18 cellular contexts compared by ENCODE assay signal in the genomic region with DNA sequence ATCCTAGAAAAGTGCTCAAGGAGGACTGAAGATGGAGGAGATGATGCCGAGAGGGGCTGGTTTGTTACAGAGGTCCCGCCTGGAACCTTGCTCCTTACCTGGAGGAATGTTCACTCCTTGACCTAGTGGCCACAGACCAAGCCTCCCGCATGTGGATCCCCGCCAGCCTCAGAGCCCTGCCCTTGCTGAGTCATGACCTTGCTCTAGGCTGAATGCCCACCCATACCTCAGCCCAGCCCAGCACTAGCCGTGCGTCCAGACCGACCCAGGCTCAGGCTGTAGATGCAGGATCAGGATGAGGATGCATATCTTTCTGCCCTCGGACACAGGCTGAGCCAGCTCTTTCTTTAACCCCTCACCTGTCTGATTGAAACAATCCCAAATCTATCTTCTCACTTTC. TPM values are rescaled to one million over a fixed set of nuclear protein-coding genes. Genes with fewer than 3 reads are reported as not detected.
A peak's percentile ranks its signal among the peaks of the same experiment; 100 is the strongest.
DNase-seq lines count a peak whose midpoint lies in the region; ATAC-seq and TF ChIP-seq lines count a peak whose summit lies in the region.
"Had no signal": no experiment of that assay in that cellular context is flagged by ENCODE, and none has a peak within 500 bp of the region (broad histone marks: within the 10 kb centered on the region; RNA-seq: fewer than 3 reads in every experiment).

No MANE protein-coding gene starts in this region.

- H3K4me3 Mint-ChIP-seq in GM23338 = no peak overlapping the region

- intact Hi-C loops in left colon (cut with DNase I, micrococcal nuclease) = no loop called here
- intact Hi-C loops in sciatic nerve (cut with DNase I) = no loop called here

- H3K36me3 Mint-ChIP-seq in GM23338 (ENCODE audit: low read depth) = peaks cover 51% of the 10 kb centered on the region

- H3K36me3 ChIP-seq in GM23338 (ENCODE audit: insufficient read depth) (no peaks in the 10 kb centered on the region), WERI-Rb-1 (peaks cover 100% of the 10 kb centered on the region), hepatocyte (replicated peaks; ENCODE audit: insufficient read depth, low read depth) (no peaks in the 10 kb centered on the region)
- H3K36me3 ChIP-seq: BLaER1, SJSA1 had no signal

- ATAC-seq in GM23338 = no peak
- ATAC-seq in left colon = peak; percentile 63
- ATAC-seq in sciatic nerve = no peak
- ATAC-seq in GM18907 (IDR thresholded peaks at IDR 0.05; ENCODE audit: unreplicated experiment) = no peak
- no peak for ATAC-seq in GM21381 (IDR thresholded peaks at IDR 0.05; ENCODE audit: unreplicated experiment)

- H3K9me3 ChIP-seq in WERI-Rb-1 (ENCODE audit: severe bottlenecking) (peaks cover 7% of the 10 kb centered on the region), hepatocyte (ENCODE audit: low read depth) (no peaks in the 10 kb centered on the region)
- H3K9me3 ChIP-seq: BLaER1, SJSA1 had no signal

- H3K4me1 ChIP-seq in GM23338 (ENCODE audit: insufficient read depth) (peaks cover 26% of the 10 kb centered on the region), hepatocyte (ENCODE audit: insufficient read depth) (no peaks in the 10 kb centered on the region)
- H3K4me1 ChIP-seq: SJSA1 had no signal

- no peak overlapping the region for H3K27ac Mint-ChIP-seq in GM23338

- H3K9me3 Mint-ChIP-seq in GM23338 = no peaks in the 10 kb centered on the region; the same call in 2 of the 3 replicates

- TF ChIP-seq CTCF in GM23338 (conservative IDR thresholded peaks at IDR 0.05; ENCODE audit: low read depth in 2 of 2) = no peak
- no peak for TF ChIP-seq CTCF in WERI-Rb-1 (IDR thresholded peaks at IDR 0.05; ENCODE audit: low read depth, low read length)
- no peak for TF ChIP-seq CTCF in hepatocyte (IDR thresholded peaks at IDR 0.05; ENCODE audit: poor library complexity)

- DNase-seq in GM23338 (ENCODE audit: low spot score) (no peak), WERI-Rb-1 (peak; percentile 0), left colon (peak; percentile 55 to 57), sciatic nerve (ENCODE audit: low spot score) (peak; percentile 36), hepatocyte (ENCODE audit: low spot score) (no peak), UCSD-AML1 (lab: John Stamatoyannopoulos, UW; ENCODE audit: unreplicated experiment) (no peak)
- DNase-seq: DMS 273 treated with DMSO at 0.1 percent for 48 hours; MV-4-11; NCI-H1417; NCI-H187 treated with DMSO at 0.1 percent for 48 hours; NCI-H446; NCI-H69; NK-92 treated with Interleukin-12 subunit alpha and Interleukin-12 subunit beta, amount 100 ng/mL, for 24 hours; OCI-M1 had no signal

- H3K4me3 ChIP-seq in GM23338 (no peak overlapping the region), WERI-Rb-1 (ENCODE audit: low read depth, low read length) (no peak overlapping the region), hepatocyte (no peak overlapping the region)
- H3K4me3 ChIP-seq: BLaER1, SJSA1 had no signal

- 76% methylated on average over 8 of the region's 8 CpGs for WGBS in hepatocyte (ENCODE audit: low lambda C conversion rate, missing lambda C conversion rate)

- H3K27me3 ChIP-seq in GM23338 (ENCODE audit: insufficient read depth) = no peaks in the 10 kb centered on the region
- H3K27me3 ChIP-seq in WERI-Rb-1 (ENCODE audit: insufficient read depth, low read depth, severe bottlenecking) = no peaks in the 10 kb centered on the region
- H3K27me3 ChIP-seq in hepatocyte = peaks cover 18% of the 10 kb centered on the region
- H3K27me3 ChIP-seq: BLaER1, SJSA1 had no signal

- H3K4me2 ChIP-seq in GM23338 = no peak overlapping the region
- no peak overlapping the region for H3K4me2 ChIP-seq in hepatocyte
- H3K4me2 ChIP-seq: BLaER1 had no signal

- H3K4me1 Mint-ChIP-seq in GM23338 = peaks cover 30% of the 10 kb centered on the region

- peaks cover 6% of the 10 kb centered on the region for H3K27me3 Mint-ChIP-seq in GM23338 (ENCODE audit: insufficient read depth, low read depth, poor library complexity)

- 0 out of 2 replicates have a peak overlapping the region, but pooled peaks have one; percentile 19 for H3K27ac ChIP-seq in GM23338 (ENCODE audit: low read depth)
- H3K27ac ChIP-seq in WERI-Rb-1 = no peak overlapping the region
- H3K27ac ChIP-seq in hepatocyte = no peak overlapping the region
- H3K27ac ChIP-seq: BLaER1, SJSA1 had no signal

- H3K79me2 ChIP-seq in GM23338 (replicated peaks; ENCODE audit: insufficient read depth) (no peaks in the 10 kb centered on the region), hepatocyte (no peaks in the 10 kb centered on the region)

- H2AFZ ChIP-seq in GM23338 (no peak overlapping the region), hepatocyte (no peak overlapping the region)

- H3K9me2 ChIP-seq in GM23338 (ENCODE audit: insufficient read depth) (peaks cover 7% of the 10 kb centered on the region; the same call in 1 of the 2 replicates), hepatocyte (replicated peaks; ENCODE audit: insufficient read depth) (no peaks in the 10 kb centered on the region)

- no peaks in the 10 kb centered on the region; the same call in 1 of the 2 replicates for H3F3A ChIP-seq in GM23338 (replicated peaks; ENCODE audit: low read depth)

- H4K20me1 ChIP-seq in GM23338 (replicated peaks; ENCODE audit: insufficient read depth) (no peaks in the 10 kb centered on the region), hepatocyte (ENCODE audit: insufficient read depth, poor library complexity, severe bottlenecking) (no peaks in the 10 kb centered on the region)
- H4K20me1 ChIP-seq: BLaER1 had no signal

TF ChIP-seq in GM23338, 12 proteins besides CTCF, POLR2A, EP300 and RAD21 (continues in another document):
- no peak for TF ChIP-seq STAT1 (IDR thresholded peaks at IDR 0.05; ENCODE audit: unreplicated experiment)
- TF ChIP-seq CREB1 (CRISPR knock-in tag; IDR thresholded peaks at IDR 0.05; ENCODE audit: low read depth) = no peak
- TF ChIP-seq ZNF114 (CRISPR knock-in tag; IDR thresholded peaks at IDR 0.05) = no peak
- no peak for TF ChIP-seq EZH2phosphoT487 (IDR thresholded peaks at IDR 0.05; ENCODE audit: unreplicated experiment)
- TF ChIP-seq, protein P1, sequence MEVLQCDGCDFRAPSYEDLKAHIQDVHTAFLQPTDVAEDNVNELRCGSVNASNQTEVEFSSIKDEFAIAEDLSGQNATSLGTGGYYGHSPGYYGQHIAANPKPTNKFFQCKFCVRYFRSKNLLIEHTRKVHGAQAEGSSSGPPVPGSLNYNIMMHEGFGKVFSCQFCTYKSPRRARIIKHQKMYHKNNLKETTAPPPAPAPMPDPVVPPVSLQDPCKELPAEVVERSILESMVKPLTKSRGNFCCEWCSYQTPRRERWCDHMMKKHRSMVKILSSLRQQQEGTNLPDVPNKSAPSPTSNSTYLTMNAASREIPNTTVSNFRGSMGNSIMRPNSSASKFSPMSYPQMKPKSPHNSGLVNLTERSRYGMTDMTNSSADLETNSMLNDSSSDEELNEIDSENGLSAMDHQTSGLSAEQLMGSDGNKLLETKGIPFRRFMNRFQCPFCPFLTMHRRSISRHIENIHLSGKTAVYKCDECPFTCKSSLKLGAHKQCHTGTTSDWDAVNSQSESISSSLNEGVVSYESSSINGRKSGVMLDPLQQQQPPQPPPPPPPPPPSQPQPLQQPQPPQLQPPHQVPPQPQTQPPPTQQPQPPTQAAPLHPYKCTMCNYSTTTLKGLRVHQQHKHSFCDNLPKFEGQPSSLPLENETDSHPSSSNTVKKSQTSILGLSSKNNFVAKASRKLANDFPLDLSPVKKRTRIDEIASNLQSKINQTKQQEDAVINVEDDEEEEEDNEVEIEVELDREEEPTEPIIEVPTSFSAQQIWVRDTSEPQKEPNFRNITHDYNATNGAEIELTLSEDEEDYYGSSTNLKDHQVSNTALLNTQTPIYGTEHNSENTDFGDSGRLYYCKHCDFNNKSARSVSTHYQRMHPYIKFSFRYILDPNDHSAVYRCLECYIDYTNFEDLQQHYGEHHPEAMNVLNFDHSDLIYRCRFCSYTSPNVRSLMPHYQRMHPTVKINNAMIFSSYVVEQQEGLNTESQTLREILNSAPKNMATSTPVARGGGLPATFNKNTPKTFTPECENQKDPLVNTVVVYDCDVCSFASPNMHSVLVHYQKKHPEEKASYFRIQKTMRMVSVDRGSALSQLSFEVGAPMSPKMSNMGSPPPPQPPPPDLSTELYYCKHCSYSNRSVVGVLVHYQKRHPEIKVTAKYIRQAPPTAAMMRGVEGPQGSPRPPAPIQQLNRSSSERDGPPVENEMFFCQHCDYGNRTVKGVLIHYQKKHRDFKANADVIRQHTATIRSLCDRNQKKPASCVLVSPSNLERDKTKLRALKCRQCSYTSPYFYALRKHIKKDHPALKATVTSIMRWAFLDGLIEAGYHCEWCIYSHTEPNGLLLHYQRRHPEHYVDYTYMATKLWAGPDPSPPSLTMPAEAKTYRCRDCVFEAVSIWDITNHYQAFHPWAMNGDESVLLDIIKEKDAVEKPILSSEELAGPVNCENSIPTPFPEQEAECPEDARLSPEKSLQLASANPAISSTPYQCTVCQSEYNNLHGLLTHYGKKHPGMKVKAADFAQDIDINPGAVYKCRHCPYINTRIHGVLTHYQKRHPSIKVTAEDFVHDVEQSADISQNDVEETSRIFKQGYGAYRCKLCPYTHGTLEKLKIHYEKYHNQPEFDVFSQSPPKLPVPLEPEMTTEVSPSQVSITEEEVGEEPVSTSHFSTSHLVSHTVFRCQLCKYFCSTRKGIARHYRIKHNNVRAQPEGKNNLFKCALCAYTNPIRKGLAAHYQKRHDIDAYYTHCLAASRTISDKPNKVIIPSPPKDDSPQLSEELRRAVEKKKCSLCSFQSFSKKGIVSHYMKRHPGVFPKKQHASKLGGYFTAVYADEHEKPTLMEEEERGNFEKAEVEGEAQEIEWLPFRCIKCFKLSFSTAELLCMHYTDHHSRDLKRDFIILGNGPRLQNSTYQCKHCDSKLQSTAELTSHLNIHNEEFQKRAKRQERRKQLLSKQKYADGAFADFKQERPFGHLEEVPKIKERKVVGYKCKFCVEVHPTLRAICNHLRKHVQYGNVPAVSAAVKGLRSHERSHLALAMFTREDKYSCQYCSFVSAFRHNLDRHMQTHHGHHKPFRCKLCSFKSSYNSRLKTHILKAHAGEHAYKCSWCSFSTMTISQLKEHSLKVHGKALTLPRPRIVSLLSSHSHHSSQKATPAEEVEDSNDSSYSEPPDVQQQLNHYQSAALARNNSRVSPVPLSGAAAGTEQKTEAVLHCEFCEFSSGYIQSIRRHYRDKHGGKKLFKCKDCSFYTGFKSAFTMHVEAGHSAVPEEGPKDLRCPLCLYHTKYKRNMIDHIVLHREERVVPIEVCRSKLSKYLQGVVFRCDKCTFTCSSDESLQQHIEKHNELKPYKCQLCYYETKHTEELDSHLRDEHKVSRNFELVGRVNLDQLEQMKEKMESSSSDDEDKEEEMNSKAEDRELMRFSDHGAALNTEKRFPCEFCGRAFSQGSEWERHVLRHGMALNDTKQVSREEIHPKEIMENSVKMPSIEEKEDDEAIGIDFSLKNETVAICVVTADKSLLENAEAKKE (CRISPR knock-in tag; IDR thresholded peaks at IDR 0.05) = no peak
- no peak for TF ChIP-seq ZNF331 (CRISPR knock-in tag; IDR thresholded peaks at IDR 0.05; ENCODE audit: low read depth)

RNA-seq across cellular contexts. Expression of a gene that starts 34.8 kb away (rescaled TPM):
- total RNA-seq in GM23338 (2014; rRNA removed; shearing (Covaris generic)) = 35.8 and 38.9 TPM in 2 replicates
- polyA plus RNA-seq in GM23338 (2016; fragmentation: Nextera tagmentation; extraction: Ambion mirVana) (6.1 and 6.8 TPM in 2 replicates), hepatocyte (1.5 and 2.0 TPM in 2 replicates)
- total RNA-seq in left colon (10 to 100 TPM; 28.5 to 50.0 TPM), sciatic nerve (4.8 TPM), hepatocyte (4.4 and 8.9 TPM in 2 replicates)

Comparison
In these comparisons a context has a peak if more than half of its experiments do, and no peak if none do; other contexts are left out.
1. DNase-seq: peak in WERI-Rb-1 (single experiment), left colon (2 of 2) and sciatic nerve (single experiment); none in GM23338 (single experiment), hepatocyte (single experiment) and UCSD-AML1 (single experiment).